Comparison of ENCODE assay signal across 3 cellular contexts in the genomic region with DNA sequence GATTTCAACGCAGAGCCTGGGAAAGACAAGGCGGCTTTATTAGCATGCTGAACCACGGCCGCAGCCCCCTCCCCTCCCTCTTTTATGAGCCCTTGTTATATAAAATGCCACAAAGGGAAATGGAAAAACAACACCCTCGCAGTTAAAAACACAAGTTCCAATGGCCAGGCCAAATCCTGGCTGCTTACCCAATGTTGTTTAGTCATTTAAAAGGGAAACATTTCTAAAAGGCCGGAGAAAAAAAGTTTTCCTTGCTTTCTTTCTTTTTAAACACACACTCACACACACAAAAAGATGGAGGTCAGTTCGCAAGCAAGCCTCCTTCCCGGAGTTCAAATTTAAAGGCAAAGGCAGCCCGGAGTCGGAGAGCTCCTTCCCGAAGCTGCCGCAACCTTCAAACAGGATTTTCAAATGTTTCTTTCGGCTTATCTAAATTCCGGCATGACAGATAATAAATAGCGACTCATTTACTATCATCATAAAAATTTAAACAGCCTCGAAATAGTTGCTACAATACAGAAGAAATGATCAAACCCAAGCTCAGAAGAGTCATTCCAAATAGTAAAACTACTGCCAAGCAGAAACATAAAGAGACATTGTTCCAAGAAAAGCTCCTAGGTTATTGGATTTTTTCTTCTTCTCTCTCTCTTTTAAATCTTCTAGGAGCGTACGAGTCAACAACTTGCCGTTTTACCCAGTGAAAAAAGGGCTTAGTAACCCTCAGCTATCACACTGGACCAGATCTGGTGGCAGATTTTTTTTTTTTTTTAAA.
A peak's percentile ranks its signal among the peaks of the same experiment; 100 is the strongest.
TF ChIP-seq lines count a peak whose summit lies in the region.

No MANE protein-coding gene starts in this region.

TF ChIP-seq in HepG2, 621 proteins besides CTCF, POLR2A, EP300 and RAD21:
- no peak for TF ChIP-seq ZMYM4 (CRISPR knock-in tag; IDR thresholded peaks at IDR 0.05)
- peak; percentile 86 for TF ChIP-seq EZH2 (conservative IDR thresholded peaks at IDR 0.05; ENCODE audit: low read depth, low read length)

TF ChIP-seq in endothelial cell of umbilical vein, 7 proteins besides CTCF, POLR2A, EP300 and RAD21:
- TF ChIP-seq GATA2 (IDR thresholded peaks at IDR 0.05; ENCODE audit: insufficient read depth, insufficient read length, low read depth, low read length) (no peak), EZH2 (IDR thresholded peaks at IDR 0.05; ENCODE audit: borderline replicate concordance, low read depth, low read length, severe bottlenecking) (peak; percentile 79)
TF ChIP-seq in endothelial cell of umbilical vein: peak in this region for 1.

TF ChIP-seq in neural cell, 6 proteins besides CTCF, POLR2A, EP300 and RAD21:
- TF ChIP-seq POLR2AphosphoS5 (IDR thresholded peaks at IDR 0.05) (no peak), TAF1 (IDR thresholded peaks at IDR 0.05; ENCODE audit: low read depth) (no peak), EZH2 (IDR thresholded peaks at IDR 0.05; ENCODE audit: borderline replicate concordance, insufficient read depth, low read length, poor library complexity, severe bottlenecking) (no peak), MXI1 (conservative IDR thresholded peaks at IDR 0.05; ENCODE audit: poor library complexity, severe bottlenecking) (no peak), SMC3 (conservative IDR thresholded peaks at IDR 0.05; ENCODE audit: poor library complexity) (peak; percentile 21)
- TF ChIP-seq, protein P1, sequence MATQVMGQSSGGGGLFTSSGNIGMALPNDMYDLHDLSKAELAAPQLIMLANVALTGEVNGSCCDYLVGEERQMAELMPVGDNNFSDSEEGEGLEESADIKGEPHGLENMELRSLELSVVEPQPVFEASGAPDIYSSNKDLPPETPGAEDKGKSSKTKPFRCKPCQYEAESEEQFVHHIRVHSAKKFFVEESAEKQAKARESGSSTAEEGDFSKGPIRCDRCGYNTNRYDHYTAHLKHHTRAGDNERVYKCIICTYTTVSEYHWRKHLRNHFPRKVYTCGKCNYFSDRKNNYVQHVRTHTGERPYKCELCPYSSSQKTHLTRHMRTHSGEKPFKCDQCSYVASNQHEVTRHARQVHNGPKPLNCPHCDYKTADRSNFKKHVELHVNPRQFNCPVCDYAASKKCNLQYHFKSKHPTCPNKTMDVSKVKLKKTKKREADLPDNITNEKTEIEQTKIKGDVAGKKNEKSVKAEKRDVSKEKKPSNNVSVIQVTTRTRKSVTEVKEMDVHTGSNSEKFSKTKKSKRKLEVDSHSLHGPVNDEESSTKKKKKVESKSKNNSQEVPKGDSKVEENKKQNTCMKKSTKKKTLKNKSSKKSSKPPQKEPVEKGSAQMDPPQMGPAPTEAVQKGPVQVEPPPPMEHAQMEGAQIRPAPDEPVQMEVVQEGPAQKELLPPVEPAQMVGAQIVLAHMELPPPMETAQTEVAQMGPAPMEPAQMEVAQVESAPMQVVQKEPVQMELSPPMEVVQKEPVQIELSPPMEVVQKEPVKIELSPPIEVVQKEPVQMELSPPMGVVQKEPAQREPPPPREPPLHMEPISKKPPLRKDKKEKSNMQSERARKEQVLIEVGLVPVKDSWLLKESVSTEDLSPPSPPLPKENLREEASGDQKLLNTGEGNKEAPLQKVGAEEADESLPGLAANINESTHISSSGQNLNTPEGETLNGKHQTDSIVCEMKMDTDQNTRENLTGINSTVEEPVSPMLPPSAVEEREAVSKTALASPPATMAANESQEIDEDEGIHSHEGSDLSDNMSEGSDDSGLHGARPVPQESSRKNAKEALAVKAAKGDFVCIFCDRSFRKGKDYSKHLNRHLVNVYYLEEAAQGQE (IDR thresholded peaks at IDR 0.05; ENCODE audit: borderline replicate concordance) = no peak
